In genomic region chr14:39219075-39219499, GRCh38 we compare ENCODE assay signal across 1 cellular context.
A peak's percentile ranks its signal among the peaks of the same experiment; 100 is the strongest.
TF ChIP-seq lines count a peak whose summit lies in the region.

No MANE protein-coding gene starts in this region.

TF ChIP-seq in HepG2, 621 proteins besides CTCF, POLR2A, EP300 and RAD21 (continued from another document and continues in another):
- TF ChIP-seq ATF7 (IDR thresholded peaks at IDR 0.05) (no peak), ATF7 (CRISPR knock-in tag; IDR thresholded peaks at IDR 0.05) (no peak), CENPBD1 (CRISPR knock-in tag; IDR thresholded peaks at IDR 0.05; ENCODE audit: borderline replicate concordance, low read depth) (no peak), TBX3 (IDR thresholded peaks at IDR 0.05; ENCODE audit: borderline replicate concordance) (no peak), CEBPB (IDR thresholded peaks at IDR 0.05; ENCODE audit: borderline replicate concordance, low read depth, low read length) (no peak), ZNF772 (CRISPR knock-in tag; IDR thresholded peaks at IDR 0.05) (no peak), ZKSCAN8 (CRISPR knock-in tag; IDR thresholded peaks at IDR 0.05; ENCODE audit: borderline replicate concordance) (no peak; the same call in 1 of the 2 replicates), MIXL1 (CRISPR knock-in tag; IDR thresholded peaks at IDR 0.05) (0 out of 2 replicates have a peak, but pooled peaks have one; percentile 54), ATF5 (CRISPR knock-in tag; IDR thresholded peaks at IDR 0.05; ENCODE audit: low read depth) (no peak), CREB3 (CRISPR knock-in tag; IDR thresholded peaks at IDR 0.05) (no peak), ZNF782 (CRISPR knock-in tag; IDR thresholded peaks at IDR 0.05; ENCODE audit: borderline replicate concordance) (no peak), ZNF83 (CRISPR knock-in tag; IDR thresholded peaks at IDR 0.05; ENCODE audit: borderline replicate concordance) (no peak), ZSCAN5A (CRISPR knock-in tag; IDR thresholded peaks at IDR 0.05; ENCODE audit: borderline replicate concordance) (no peak), ZNF740 (CRISPR knock-in tag; IDR thresholded peaks at IDR 0.05) (no peak), ZNF713 (CRISPR knock-in tag; IDR thresholded peaks at IDR 0.05) (no peak), ZSCAN25 (CRISPR knock-in tag; IDR thresholded peaks at IDR 0.05) (no peak), HNF4A (CRISPR knock-in tag; IDR thresholded peaks at IDR 0.05) (peak; percentile 56), DBP (CRISPR knock-in tag; IDR thresholded peaks at IDR 0.05; ENCODE audit: not compliant biosample characterization) (no peak), TFE3 (CRISPR knock-in tag; IDR thresholded peaks at IDR 0.05) (peak; percentile 77), ZNF577 (CRISPR knock-in tag; IDR thresholded peaks at IDR 0.05; ENCODE audit: borderline replicate concordance, low read depth) (no peak), ZNF136 (CRISPR knock-in tag; IDR thresholded peaks at IDR 0.05; ENCODE audit: low read depth) (no peak), ZKSCAN1 (IDR thresholded peaks at IDR 0.05; ENCODE audit: low read length) (no peak), TARDBP (CRISPR knock-in tag; IDR thresholded peaks at IDR 0.05) (no peak; the same call in 1 of the 2 replicates), ZNF343 (CRISPR knock-in tag; IDR thresholded peaks at IDR 0.05) (no peak), FOXO1 (CRISPR knock-in tag; IDR thresholded peaks at IDR 0.05) (peak; percentile 70; the same call in 1 of the 2 replicates), ZNF776 (CRISPR knock-in tag; IDR thresholded peaks at IDR 0.05) (no peak), SSRP1 (CRISPR knock-in tag; IDR thresholded peaks at IDR 0.05) (no peak), MED13 (CRISPR knock-in tag; IDR thresholded peaks at IDR 0.05) (no peak), ISX (CRISPR knock-in tag; conservative IDR thresholded peaks at IDR 0.05) (no peak), AKAP8 (CRISPR knock-in tag; IDR thresholded peaks at IDR 0.05) (no peak), GABPB1 (CRISPR knock-in tag; IDR thresholded peaks at IDR 0.05) (no peak; the same call in 1 of the 2 replicates), NR0B2 (CRISPR knock-in tag; IDR thresholded peaks at IDR 0.05) (no peak), PTBP1 (IDR thresholded peaks at IDR 0.05; ENCODE audit: low read depth, low read length, poor library complexity, severe bottlenecking) (no peak), ZNF510 (CRISPR knock-in tag; IDR thresholded peaks at IDR 0.05; ENCODE audit: low read depth) (no peak), ZNF672 (CRISPR knock-in tag; IDR thresholded peaks at IDR 0.05) (no peak), LCORL (IDR thresholded peaks at IDR 0.05) (no peak), LCORL (CRISPR knock-in tag; IDR thresholded peaks at IDR 0.05) (peak; percentile 65), SETDB1 (CRISPR knock-in tag; IDR thresholded peaks at IDR 0.05; ENCODE audit: borderline replicate concordance) (no peak), AFF4 (CRISPR knock-in tag; IDR thresholded peaks at IDR 0.05) (no peak), THAP11 (CRISPR knock-in tag; IDR thresholded peaks at IDR 0.05) (0 out of 2 replicates have a peak, but pooled peaks have one; percentile 16), ZNF180 (CRISPR knock-in tag; IDR thresholded peaks at IDR 0.05; ENCODE audit: borderline replicate concordance, low read depth) (no peak), ZNF329 (CRISPR knock-in tag; IDR thresholded peaks at IDR 0.05; ENCODE audit: low read depth) (no peak), HMG20B (CRISPR knock-in tag; conservative IDR thresholded peaks at IDR 0.05) (no peak), ZNF496 (CRISPR knock-in tag; IDR thresholded peaks at IDR 0.05; ENCODE audit: insufficient replicate concordance) (no peak), CEBPG (CRISPR knock-in tag; IDR thresholded peaks at IDR 0.05) (no peak), ZNF652 (CRISPR knock-in tag; IDR thresholded peaks at IDR 0.05; ENCODE audit: borderline replicate concordance, low read depth) (no peak), MAX (IDR thresholded peaks at IDR 0.05) (peak; percentile 75; the same call in 1 of the 2 replicates), ZNF766 (CRISPR knock-in tag; IDR thresholded peaks at IDR 0.05; ENCODE audit: borderline replicate concordance) (no peak), ZNF121 (CRISPR knock-in tag; IDR thresholded peaks at IDR 0.05) (no peak), ATF7-NPFF (CRISPR knock-in tag; IDR thresholded peaks at IDR 0.05; ENCODE audit: low read depth) (no peak), CCAR2 (optimal IDR thresholded peaks at IDR 0.05; ENCODE audit: low read depth, low read length) (no peak), RFXAP (CRISPR knock-in tag; IDR thresholded peaks at IDR 0.05; ENCODE audit: borderline replicate concordance) (no peak), NCOR1 (IDR thresholded peaks at IDR 0.05; ENCODE audit: borderline replicate concordance, low read length) (no peak), BRD4 (CRISPR knock-in tag; IDR thresholded peaks at IDR 0.05) (no peak), ZNF580 (CRISPR knock-in tag; IDR thresholded peaks at IDR 0.05; ENCODE audit: borderline replicate concordance, low read depth) (0 out of 2 replicates have a peak, but pooled peaks have one; percentile 26), ZNF3 (CRISPR knock-in tag; IDR thresholded peaks at IDR 0.05) (peak; percentile 87), ZBTB44 (CRISPR knock-in tag; IDR thresholded peaks at IDR 0.05) (no peak), BHLHE40 (IDR thresholded peaks at IDR 0.05; ENCODE audit: low read length) (no peak), HOXA9 (CRISPR knock-in tag; IDR thresholded peaks at IDR 0.05; ENCODE audit: borderline replicate concordance) (no peak), ZBTB38 (CRISPR knock-in tag; IDR thresholded peaks at IDR 0.05) (no peak), SP5 (CRISPR knock-in tag; IDR thresholded peaks at IDR 0.05; ENCODE audit: borderline replicate concordance, low read depth) (no peak), ZNF773 (CRISPR knock-in tag; IDR thresholded peaks at IDR 0.05; ENCODE audit: borderline replicate concordance) (no peak), PHF8 (CRISPR knock-in tag; IDR thresholded peaks at IDR 0.05) (no peak), NR3C1 (CRISPR knock-in tag; IDR thresholded peaks at IDR 0.05) (no peak), GZF1 (CRISPR knock-in tag; IDR thresholded peaks at IDR 0.05) (no peak), NR2C2 (CRISPR knock-in tag; IDR thresholded peaks at IDR 0.05; ENCODE audit: borderline replicate concordance) (no peak)
